17 cellular contexts compared by ENCODE assay signal in genomic region chr4:113057891-113058290, GRCh38. TPM values are rescaled to one million over a fixed set of nuclear protein-coding genes. Genes with fewer than 3 reads are reported as not detected.
DNase-seq lines count a peak whose midpoint lies in the region; ATAC-seq and TF ChIP-seq lines count a peak whose summit lies in the region.
"Had no signal": no experiment of that assay in that cellular context is flagged by ENCODE, and none has a peak within 500 bp of the region (broad histone marks: within the 10 kb centered on the region; RNA-seq: fewer than 3 reads in every experiment).

No MANE protein-coding gene starts in this region.

- H3K27ac Mint-ChIP-seq in CD8-positive, alpha-beta T cell = no peak overlapping the region
- H3K27ac Mint-ChIP-seq: B cell, IgD-negative memory B cell had no signal

- no peak for TF ChIP-seq POLR2A in body of pancreas (IDR thresholded peaks at IDR 0.05)

- no peaks in the 10 kb centered on the region for H3K27me3 ChIP-seq in body of pancreas
- H3K27me3 ChIP-seq in CD8-positive, alpha-beta T cell (ENCODE audit: insufficient read depth, low read length) = no peaks in the 10 kb centered on the region

- POLR2A ChIA-PET in CD8-positive, alpha-beta T cell (lab: Charles Lee) = no interaction called here

- no peaks in the 10 kb centered on the region for H3K4me1 Mint-ChIP-seq in CD8-positive, alpha-beta T cell (ENCODE audit: low read depth)
- H3K4me1 Mint-ChIP-seq: B cell, IgD-negative memory B cell had no signal

- no peak overlapping the region for H3K4me3 Mint-ChIP-seq in CD8-positive, alpha-beta T cell
- H3K4me3 Mint-ChIP-seq: B cell, IgD-negative memory B cell had no signal

- no peaks in the 10 kb centered on the region for H3K9me3 ChIP-seq in body of pancreas
- no peaks in the 10 kb centered on the region for H3K9me3 ChIP-seq in CD8-positive, alpha-beta T cell (ENCODE audit: low read length)
- H3K9me3 ChIP-seq: prostate gland had no signal

- no peaks in the 10 kb centered on the region for H3K27me3 Mint-ChIP-seq in CD8-positive, alpha-beta T cell (ENCODE audit: low read depth)
- H3K27me3 Mint-ChIP-seq: B cell, IgD-negative memory B cell had no signal

- no peak overlapping the region for H3K27ac ChIP-seq in body of pancreas
- no peak overlapping the region for H3K27ac ChIP-seq in CD8-positive, alpha-beta T cell (ENCODE audit: low read depth, low read length)
- H3K27ac ChIP-seq: prostate gland had no signal

- H3K36me3 Mint-ChIP-seq in CD8-positive, alpha-beta T cell = no peaks in the 10 kb centered on the region
- H3K36me3 Mint-ChIP-seq: IgD-negative memory B cell had no signal

- TF ChIP-seq CTCF in body of pancreas (IDR thresholded peaks at IDR 0.05) = no peak
- TF ChIP-seq CTCF in CD8-positive, alpha-beta T cell (IDR thresholded peaks at IDR 0.05) = no peak

- no peaks in the 10 kb centered on the region for H3K9me3 Mint-ChIP-seq in CD8-positive, alpha-beta T cell

- no peak for ATAC-seq in body of pancreas
- ATAC-seq in CD8-positive, alpha-beta T cell = no peak
- ATAC-seq: stimulated activated naive CD8-positive, alpha-beta T cell treated with anti-CD3 and anti-CD28 coated beads, Interleukin-15, Interleukin-2, amounts not matched to agents 100 U/mL and 50 U/mL, for 24 hours had no signal

- CTCF ChIA-PET in CD8-positive, alpha-beta T cell (lab: Charles Lee) = no interaction called here

- DNase-seq in COLO829 (ENCODE audit: low spot score) = peak; percentile 53
- peak; percentile 11 for DNase-seq in HPDE6-E6E7 (ENCODE audit: extremely low spot score)
- peak; percentile 23 for DNase-seq in SK-MEL-5 (ENCODE audit: low read depth, low spot score)
- DNase-seq in glomerular visceral epithelial cell (ENCODE audit: extremely low spot score) = peak; percentile 60
- no peak for DNase-seq in body of pancreas
- no peak for DNase-seq in SIG-M5 treated with dmso at 0.1 percent for 504 hours (lab: John Stamatoyannopoulos, UW; ENCODE audit: unreplicated experiment)
- DNase-seq in CD8-positive, alpha-beta T cell = no peak
- DNase-seq in NCI-H1105 treated with DMSO at 0.1 percent for 48 hours (lab: John Stamatoyannopoulos, UW) = no peak
- DNase-seq: activated naive CD4-positive, alpha-beta T cell; erythroblast; GDM1; NCI-H2081 treated with DMSO at 0.1 percent for 48 hours; stimulated activated CD4-positive, alpha-beta T cell treated with anti-CD3 and anti-CD28 coated beads, Interleukin-4, amount 100 ng/mL, for 4 hours; stimulated activated naive CD8-positive, alpha-beta T cell treated with anti-CD3 and anti-CD28 coated beads, Interleukin-15, Interleukin-2, amounts not matched to agents 100 U/mL and 50 U/mL, for 24 hours had no signal

- no peaks in the 10 kb centered on the region for H3K4me1 ChIP-seq in body of pancreas
- no peaks in the 10 kb centered on the region for H3K4me1 ChIP-seq in CD8-positive, alpha-beta T cell (ENCODE audit: insufficient read depth, low read length)
- H3K4me1 ChIP-seq: prostate gland had no signal

- no peak overlapping the region for H3K4me3 ChIP-seq in body of pancreas
- no peak overlapping the region for H3K4me3 ChIP-seq in CD8-positive, alpha-beta T cell (ENCODE audit: low read depth, low read length)
- H3K4me3 ChIP-seq: prostate gland had no signal

- intact Hi-C loops in body of pancreas (cut with DNase I) = no loop called here
- intact Hi-C loops in CD8-positive, alpha-beta T cell (cut with DNase I, micrococcal nuclease) = no loop called here

- in situ Hi-C loops in SK-MEL-5 (cut with HindIII; ENCODE audit: low pct_unique_long_range_greater_than_20kb, low sequenced_read_pairs) = no loop called here

- no peaks in the 10 kb centered on the region for H3K36me3 ChIP-seq in body of pancreas (replicated peaks in 1 of 2; ENCODE audit: insufficient read depth in 1 of 2, low read depth in 2 of 2)
- no peaks in the 10 kb centered on the region for H3K36me3 ChIP-seq in CD8-positive, alpha-beta T cell (ENCODE audit: insufficient read depth, low read length)
- H3K36me3 ChIP-seq: prostate gland had no signal

- 90 to 96% methylated on average over 1 of the region's 1 CpG for WGBS in body of pancreas, 2 donors

RNA-seq across cellular contexts. Expression of gene ANK2, which starts 8.4 kb away (rescaled TPM):
- total RNA-seq in SK-MEL-5 (2014; rRNA removed; shearing (Covaris generic)) = 83.9 and 91.1 TPM in 2 replicates
- 30.4 and 49.9 TPM in 2 replicates for polyA plus RNA-seq in SK-MEL-5 (2015; cell fraction: cytosol; rRNA removed)
- 41.5 and 47.2 TPM in 2 replicates for polyA plus RNA-seq in SK-MEL-5 (2015; cell fraction: nucleus; rRNA removed)
- 10 to 100 TPM in 1 of 2 donors, 1 to 10 TPM in 1; 9.9 to 11.5 TPM for total RNA-seq in body of pancreas
- total RNA-seq in CD8-positive, alpha-beta T cell = not detected
- polyA plus RNA-seq: IgD-negative memory B cell had no signal

Comparison
In these comparisons a context has a peak if more than half of its experiments do, and no peak if none do; other contexts are left out.
1. DNase-seq: peak in COLO829 (single experiment), HPDE6-E6E7 (single experiment), SK-MEL-5 (single experiment) and glomerular visceral epithelial cell (single experiment); none in body of pancreas (0 of 4), SIG-M5 treated with dmso at 0.1 percent for 504 hours (single experiment), CD8-positive, alpha-beta T cell (0 of 7) and NCI-H1105 treated with DMSO at 0.1 percent for 48 hours (single experiment).
2. RNA of gene ANK2, which starts 8.4 kb away (total RNA-seq): 83.9 to 91.1 TPM in SK-MEL-5 and 9.9 to 11.5 TPM in body of pancreas; not detected in CD8-positive, alpha-beta T cell; every median in the first group is over 4 times any median in the second.